In the genomic region with DNA sequence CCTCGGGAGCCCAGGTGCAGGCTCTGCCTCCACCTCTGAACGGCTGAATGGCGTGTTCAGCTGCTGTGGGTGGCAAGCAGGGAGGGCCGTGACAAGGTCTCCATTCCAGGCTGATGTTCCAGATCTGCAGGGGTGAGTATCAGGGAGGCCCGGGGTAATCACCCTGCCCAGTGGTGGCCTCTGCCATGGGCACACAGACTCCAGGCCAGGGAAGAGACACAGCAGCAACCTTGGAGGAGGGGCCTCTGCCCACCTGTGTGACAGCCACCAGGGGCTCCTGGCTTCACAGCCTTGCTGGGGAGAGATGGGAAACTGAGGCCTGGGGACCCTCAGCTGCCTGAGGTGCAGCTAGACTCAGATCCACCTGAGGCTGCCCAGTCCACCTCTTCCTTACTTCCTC, we compare ENCODE assay signal across 22 cellular contexts.
"Had no signal": no experiment of that assay in that cellular context is flagged by ENCODE, and none has a peak within 500 bp of the region (broad histone marks: within the 10 kb centered on the region; RNA-seq: fewer than 3 reads in every experiment).

No MANE protein-coding gene starts in this region.

- H3K27ac ChIP-seq: SJSA1, SK-N-MC had no signal

- DNase-seq: IMR-90, Karpas-422, KG1, MM.1S, NCI-H1092 treated with DMSO at 0.1 percent for 48 hours, NCI-H1436, NCI-H187, NCI-H2029, NCI-H2081 treated with DMSO at 0.1 percent for 48 hours, NCI-H2171, NCI-H226, NCI-H446, NCI-H510A, NCI-H524 treated with DMSO at 0.1 percent for 48 hours, NCI-H69, NCI-H774, Right ventricle myocardium superior, RPMI8226, SW 1271 had no signal

- H3K4me3 ChIP-seq: SJSA1, SK-N-MC had no signal

- H3K36me3 ChIP-seq: SJSA1 had no signal

- ATAC-seq: HepG2 had no signal

- H3K4me1 ChIP-seq: SJSA1 had no signal

- H3K27me3 ChIP-seq: SJSA1 had no signal
